Comparison of ENCODE assay signal across 1 cellular context in genomic region chr17:5464717-5465507, GRCh38.
TF ChIP-seq lines count a peak whose summit lies in the region.

No MANE protein-coding gene starts in this region.

TF ChIP-seq in HepG2, 621 proteins besides CTCF, POLR2A, EP300 and RAD21 (continued from another document and continues in another):
- TF ChIP-seq GTF3A (CRISPR knock-in tag; conservative IDR thresholded peaks at IDR 0.05) (no peak), ZNF770 (CRISPR knock-in tag; IDR thresholded peaks at IDR 0.05) (0 out of 2 replicates have a peak, but pooled peaks have one; percentile 19), ZNF816 (CRISPR knock-in tag; IDR thresholded peaks at IDR 0.05; ENCODE audit: borderline replicate concordance) (no peak), NAIF1 (CRISPR knock-in tag; IDR thresholded peaks at IDR 0.05; ENCODE audit: borderline replicate concordance) (peak; percentile 57; the same call in 1 of the 2 replicates), KDM5A (IDR thresholded peaks at IDR 0.05; ENCODE audit: borderline replicate concordance, low read length) (no peak), FOXO4 (CRISPR knock-in tag; conservative IDR thresholded peaks at IDR 0.05) (no peak), ZNF646 (CRISPR knock-in tag; IDR thresholded peaks at IDR 0.05) (no peak), JDP2 (CRISPR knock-in tag; IDR thresholded peaks at IDR 0.05; ENCODE audit: borderline replicate concordance) (no peak), SMARCC2 (IDR thresholded peaks at IDR 0.05) (no peak), FOXJ3 (CRISPR knock-in tag; IDR thresholded peaks at IDR 0.05; ENCODE audit: borderline replicate concordance) (peak; percentile 31; the same call in 1 of the 2 replicates), SSRP1 (CRISPR knock-in tag; IDR thresholded peaks at IDR 0.05) (0 out of 2 replicates have a peak, but pooled peaks have one; percentile 20), MXD4 (CRISPR knock-in tag; IDR thresholded peaks at IDR 0.05) (no peak), ZNF10 (CRISPR knock-in tag; IDR thresholded peaks at IDR 0.05; ENCODE audit: borderline replicate concordance, low read depth) (no peak), ZNF503 (CRISPR knock-in tag; IDR thresholded peaks at IDR 0.05) (peak; percentile 53; the same call in 1 of the 2 replicates), FOXK2 (IDR thresholded peaks at IDR 0.05) (no peak), ZNF775 (CRISPR knock-in tag; IDR thresholded peaks at IDR 0.05; ENCODE audit: borderline replicate concordance) (no peak), GMEB1 (CRISPR knock-in tag; IDR thresholded peaks at IDR 0.05; ENCODE audit: borderline replicate concordance) (no peak), RBAK (CRISPR knock-in tag; IDR thresholded peaks at IDR 0.05) (no peak), ZGPAT (CRISPR knock-in tag; IDR thresholded peaks at IDR 0.05) (peak; percentile 13; the same call in 1 of the 2 replicates), ZNF512 (CRISPR knock-in tag; IDR thresholded peaks at IDR 0.05) (no peak), NONO (IDR thresholded peaks at IDR 0.05) (no peak), NONO (CRISPR knock-in tag; conservative IDR thresholded peaks at IDR 0.05) (0 out of 2 replicates have a peak, but pooled peaks have one; percentile 41), ZHX1 (CRISPR knock-in tag; IDR thresholded peaks at IDR 0.05; ENCODE audit: low read depth) (no peak), NCOA2 (CRISPR knock-in tag; IDR thresholded peaks at IDR 0.05) (peak; percentile 51; the same call in 1 of the 2 replicates), ZNF317 (CRISPR knock-in tag; IDR thresholded peaks at IDR 0.05) (no peak), ZNF354B (CRISPR knock-in tag; IDR thresholded peaks at IDR 0.05) (no peak), ZBTB20 (CRISPR knock-in tag; IDR thresholded peaks at IDR 0.05; ENCODE audit: borderline replicate concordance, low read depth) (0 out of 2 replicates have a peak, but pooled peaks have one; percentile 38), SCMH1 (CRISPR knock-in tag; IDR thresholded peaks at IDR 0.05; ENCODE audit: borderline replicate concordance) (no peak), EEA1 (CRISPR knock-in tag; IDR thresholded peaks at IDR 0.05; ENCODE audit: borderline replicate concordance) (no peak), ZNF20 (CRISPR knock-in tag; IDR thresholded peaks at IDR 0.05) (no peak), ZNF18 (CRISPR knock-in tag; IDR thresholded peaks at IDR 0.05; ENCODE audit: insufficient replicate concordance) (no peak), ZNF644 (CRISPR knock-in tag; IDR thresholded peaks at IDR 0.05; ENCODE audit: low read depth) (0 out of 2 replicates have a peak, but pooled peaks have one; percentile 8), ZNF33A (CRISPR knock-in tag; IDR thresholded peaks at IDR 0.05; ENCODE audit: borderline replicate concordance) (no peak), EHMT2 (IDR thresholded peaks at IDR 0.05; ENCODE audit: borderline replicate concordance, low read depth, low read length) (no peak), KDM5B (CRISPR knock-in tag; IDR thresholded peaks at IDR 0.05; ENCODE audit: borderline replicate concordance) (no peak), ZNF570 (CRISPR knock-in tag; IDR thresholded peaks at IDR 0.05; ENCODE audit: borderline replicate concordance) (no peak), ZBTB7A (CRISPR knock-in tag; IDR thresholded peaks at IDR 0.05) (no peak)
